Comparison of ENCODE assay signal across 12 cellular contexts in the genomic region with DNA sequence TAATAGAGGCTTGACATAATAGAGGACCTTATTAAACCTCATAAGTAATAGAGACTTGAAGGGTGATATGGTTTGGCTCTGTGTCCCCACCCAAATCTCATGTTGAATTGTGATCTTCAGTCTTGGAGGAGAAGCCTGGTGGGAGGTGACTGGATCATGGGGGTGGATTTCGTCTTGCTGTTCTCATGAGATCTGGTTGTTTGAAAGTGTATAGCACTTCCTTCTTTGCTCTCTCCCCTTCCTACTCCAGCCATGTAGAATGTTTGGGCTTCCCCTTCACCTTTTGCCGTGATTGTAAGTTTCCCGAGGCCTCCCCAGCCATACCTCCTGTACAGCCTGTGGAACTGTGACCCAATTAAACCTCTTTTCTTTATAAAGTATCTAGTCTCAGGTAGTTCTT. TPM values are rescaled to one million over a fixed set of nuclear protein-coding genes. Genes with fewer than 3 reads are reported as not detected.
DNase-seq lines count a peak whose midpoint lies in the region; ATAC-seq and TF ChIP-seq lines count a peak whose summit lies in the region.
"Had no signal": no experiment of that assay in that cellular context is flagged by ENCODE, and none has a peak within 500 bp of the region (broad histone marks: within the 10 kb centered on the region; RNA-seq: fewer than 3 reads in every experiment).

No MANE protein-coding gene starts in this region.

- H3K9me3 ChIP-seq in esophagus squamous epithelium: no peaks in the 10 kb centered on the region
- H3K9me3 ChIP-seq: upper lobe of left lung had no signal

- peak; percentile 22 for ATAC-seq in GM18867 (IDR thresholded peaks at IDR 0.05; ENCODE audit: unreplicated experiment)
- peak; percentile 19 for ATAC-seq in HG02870 (IDR thresholded peaks at IDR 0.05; ENCODE audit: unreplicated experiment)
- ATAC-seq in activated naive CD4-positive, alpha-beta T cell treated with anti-CD3 and anti-CD28 coated beads, Interleukin-2, amount 50 U/mL, for 72 hours: peak; percentile 5 to 7
- no peak for ATAC-seq in GM23338

- H3K4me3 ChIP-seq in ACC112 (ENCODE audit: low read depth, low read length) (no peak overlapping the region), esophagus squamous epithelium (no peak overlapping the region), GM23338 (no peak overlapping the region)
- H3K4me3 ChIP-seq: upper lobe of left lung had no signal

- TF ChIP-seq POLR2A in esophagus squamous epithelium (IDR thresholded peaks at IDR 0.05): no peak

- H3K4me1 Mint-ChIP-seq in GM23338: peaks cover 4% of the 10 kb centered on the region; the same call in 2 of the 3 replicates

- no peak overlapping the region for H2AFZ ChIP-seq in ACC112 (ENCODE audit: low read length, unreplicated experiment)
- no peak overlapping the region for H2AFZ ChIP-seq in GM23338

- peak overlapping the region; percentile 94 to 96 for H3K27ac Mint-ChIP-seq in activated naive CD4-positive, alpha-beta T cell treated with anti-CD3 and anti-CD28 coated beads, Interleukin-2, amount 50 U/mL, for 72 hours
- no peak overlapping the region for H3K27ac Mint-ChIP-seq in GM23338

- intact Hi-C loops in esophagus squamous epithelium (cut with DNase I): no loop called here

- no peak overlapping the region for H3K4me3 Mint-ChIP-seq in GM23338

- peaks cover 2% of the 10 kb centered on the region for H3K27me3 Mint-ChIP-seq in GM23338 (ENCODE audit: insufficient read depth, low read depth, poor library complexity)

- no peaks in the 10 kb centered on the region for H3K9me3 Mint-ChIP-seq in activated naive CD4-positive, alpha-beta T cell treated with anti-CD3 and anti-CD28 coated beads, Interleukin-2, amount 50 U/mL, for 72 hours
- no peaks in the 10 kb centered on the region for H3K9me3 Mint-ChIP-seq in GM23338

- POLR2A ChIA-PET in GM10248 (lab: Yijun Ruan, JAX): no interaction called here

- H3K36me3 Mint-ChIP-seq in activated naive CD4-positive, alpha-beta T cell treated with anti-CD3 and anti-CD28 coated beads, Interleukin-2, amount 50 U/mL, for 72 hours: peaks cover 4 to 12% of the 10 kb centered on the region in 2 donors
- peaks cover 10% of the 10 kb centered on the region; the same call in 1 of the 3 replicates for H3K36me3 Mint-ChIP-seq in GM23338 (ENCODE audit: low read depth)

- H3K4me2 ChIP-seq in GM23338: no peak overlapping the region

- peaks cover 17% of the 10 kb centered on the region for H4K20me1 ChIP-seq in GM23338 (replicated peaks; ENCODE audit: insufficient read depth)

- CTCF ChIA-PET in GM10248 (lab: Yijun Ruan, JAX): no interaction called here

- TF ChIP-seq CTCF in GM10248 (IDR thresholded peaks at IDR 0.05; ENCODE audit: control extremely low read depth, extremely low read depth, low read depth, missing control alignments): no peak
- no peak for TF ChIP-seq CTCF in esophagus squamous epithelium (IDR thresholded peaks at IDR 0.05)
- no peak for TF ChIP-seq CTCF in GM23338 (conservative IDR thresholded peaks at IDR 0.05; ENCODE audit: low read depth in 2 of 2)

- no peaks in the 10 kb centered on the region for H3F3A ChIP-seq in GM23338 (replicated peaks; ENCODE audit: low read depth)

- peaks cover 24% of the 10 kb centered on the region for H3K4me1 ChIP-seq in ACC112 (ENCODE audit: control insufficient read depth, insufficient read depth, low read length, unreplicated experiment)
- H3K4me1 ChIP-seq in esophagus squamous epithelium: peaks cover 0 to 29% (median 6%) of the 10 kb centered on the region in 3 donors
- H3K4me1 ChIP-seq in GM23338 (ENCODE audit: insufficient read depth): no peaks in the 10 kb centered on the region

- H3K27me3 ChIP-seq in ACC112 (ENCODE audit: insufficient read depth, low read length): no peaks in the 10 kb centered on the region
- H3K27me3 ChIP-seq in esophagus squamous epithelium: no peaks in the 10 kb centered on the region
- no peaks in the 10 kb centered on the region for H3K27me3 ChIP-seq in GM23338 (ENCODE audit: insufficient read depth)
- H3K27me3 ChIP-seq: upper lobe of left lung had no signal

- H3K9me2 ChIP-seq in GM23338 (ENCODE audit: insufficient read depth): no peaks in the 10 kb centered on the region

- WGBS in esophagus squamous epithelium, 2 donors: 79 to 92% methylated on average over 3 of the region's 3 CpGs

- DNase-seq in activated naive CD4-positive, alpha-beta T cell treated with anti-CD3 and anti-CD28 coated beads, Interleukin-2, amount 50 U/mL, for 72 hours (ENCODE audit: low spot score in 2 of 2): no peak
- DNase-seq in GM10248 (ENCODE audit: extremely low spot score) (no peak), esophagus squamous epithelium (lab: John Stamatoyannopoulos, UW) (no peak), GM23338 (ENCODE audit: low spot score) (no peak), glomerular visceral epithelial cell (ENCODE audit: extremely low spot score) (no peak)
- DNase-seq: activated CD8-positive, alpha-beta memory T cell treated with anti-CD3 and anti-CD28 coated beads, Interleukin-2, amount 50 U/mL, for 48 hours; NCI-H1694; upper lobe of left lung had no signal

- peaks cover 53% of the 10 kb centered on the region for H3K79me2 ChIP-seq in ACC112 (ENCODE audit: control insufficient read depth, insufficient read depth, low read length, unreplicated experiment)
- peaks cover 71% of the 10 kb centered on the region for H3K79me2 ChIP-seq in GM23338 (replicated peaks; ENCODE audit: insufficient read depth)

- H3K27ac ChIP-seq in ACC112 (ENCODE audit: low read depth, low read length) (0 out of 2 replicates have a peak overlapping the region, but pooled peaks have one; percentile 6), esophagus squamous epithelium (peak overlapping the region in 1 of 4 donors; percentile 54), GM23338 (ENCODE audit: low read depth) (no peak overlapping the region)
- H3K27ac ChIP-seq: RWPE1, upper lobe of left lung had no signal

- no peaks in the 10 kb centered on the region; the same call in 1 of the 2 replicates for H3K36me3 ChIP-seq in ACC112 (ENCODE audit: insufficient read depth, low read length)
- peaks cover 0 to 26% (median 0%) of the 10 kb centered on the region in 3 donors for H3K36me3 ChIP-seq in esophagus squamous epithelium
- peaks cover 10% of the 10 kb centered on the region for H3K36me3 ChIP-seq in GM23338 (ENCODE audit: insufficient read depth)

TF ChIP-seq in GM23338, 12 proteins besides CTCF, POLR2A, EP300 and RAD21 (continues in another document):
- no peak for TF ChIP-seq NANOG (IDR thresholded peaks at IDR 0.05; ENCODE audit: borderline replicate concordance)
- no peak for TF ChIP-seq ZNF114 (CRISPR knock-in tag; IDR thresholded peaks at IDR 0.05)

RNA-seq across cellular contexts. Expression of a gene that starts 8.6 kb away (rescaled TPM):
- 10 to 100 TPM in 1 of 2 donors, 1 to 10 TPM in 1; 6.9 to 13.2 TPM for total RNA-seq in activated naive CD4-positive, alpha-beta T cell treated with anti-CD3 and anti-CD28 coated beads, Interleukin-2, amount 50 U/mL, for 72 hours
- 10 to 100 TPM; 15.5 to 31.0 (median 16.4) TPM for total RNA-seq in esophagus squamous epithelium
- total RNA-seq in GM23338 (2014; rRNA removed; shearing (Covaris generic)): 36.4 and 39.8 TPM in 2 replicates
- 21.9 and 24.5 TPM in 2 replicates for polyA plus RNA-seq in GM23338 (2016; fragmentation: Nextera tagmentation; extraction: Ambion mirVana)

RNA-seq across cellular contexts. Expression of a gene that starts 41.2 kb away (rescaled TPM):
- 100 to 1,000 TPM; 127 to 136 TPM for total RNA-seq in activated naive CD4-positive, alpha-beta T cell treated with anti-CD3 and anti-CD28 coated beads, Interleukin-2, amount 50 U/mL, for 72 hours
- total RNA-seq in esophagus squamous epithelium: 100 to 1,000 TPM in 1 of 4 donors, 10 to 100 TPM in 3; 39.2 to 112 (median 84.0) TPM
- 194 and 209 TPM in 2 replicates for total RNA-seq in GM23338 (2014; rRNA removed; shearing (Covaris generic))
- polyA plus RNA-seq in GM23338 (2016; fragmentation: Nextera tagmentation; extraction: Ambion mirVana): 130 and 138 TPM in 2 replicates
